In genomic region chr4:180189639-180190038, GRCh38 we compare ENCODE assay signal across 21 cellular contexts.
DNase-seq lines count a peak whose midpoint lies in the region; ATAC-seq, FAIRE-seq and TF ChIP-seq lines count a peak whose summit lies in the region.
"Had no signal": no experiment of that assay in that cellular context is flagged by ENCODE, and none has a peak within 500 bp of the region (broad histone marks: within the 10 kb centered on the region; RNA-seq: fewer than 3 reads in every experiment).

No MANE protein-coding gene starts in this region.

- ATAC-seq in GM21360 (IDR thresholded peaks at IDR 0.05; ENCODE audit: unreplicated experiment), result peak; percentile 48
- ATAC-seq in aorta (ENCODE audit: low FRiP score), result no peak
- ATAC-seq in HG03097 (IDR thresholded peaks at IDR 0.05; ENCODE audit: low FRiP score, unreplicated experiment), result no peak
- ATAC-seq: SK-N-SH treated with all-trans-retinoic acid at 6 μM for 48 hours, T-cell had no signal

- WGBS in aorta, 2 donors, result 53 to 66% methylated on average over 1 of the region's 1 CpG

- no peak for TF ChIP-seq POLR2A in GM12891 (IDR thresholded peaks at IDR 0.05; ENCODE audit: low read depth, low read length)

- FAIRE-seq in GM12891 (lab: Jason Lieb, UNC), result peak; percentile 33
- FAIRE-seq: GM18507 had no signal

- TF ChIP-seq CTCF in GM20000 (IDR thresholded peaks at IDR 0.05; ENCODE audit: extremely low read depth, missing control alignments), result no peak

- DNase-seq in GM12891 (ENCODE audit: insufficient read length, low spot score) (no peak), NCI-H524 treated with DMSO at 0.1 percent for 48 hours (lab: John Stamatoyannopoulos, UW) (peak; percentile 37), renal cortical epithelial cell (ENCODE audit: low read depth) (peak; percentile 1), aorta (no peak), GM20000 (ENCODE audit: low spot score) (no peak), kidney glomerular epithelial cell (lab: John Stamatoyannopoulos, UW) (no peak)
- DNase-seq: ACHN, AML-193, DMS 273 treated with DMSO at 0.1 percent for 48 hours, GDM1, H9, KBM-7, NCI-H1417, NCI-H2029 treated with DMSO at 0.1 percent for 48 hours, NCI-H2171, SIG-M5, T-cell had no signal

- H3K4me1 ChIP-seq in aorta (ENCODE audit: control insufficient read depth in 1 of 2, insufficient read depth in 2 of 2, low read length in 2 of 2), result no peaks in the 10 kb centered on the region

- no peak overlapping the region for H3K4me3 ChIP-seq in aorta (ENCODE audit: low read length in 2 of 2)

- no peaks in the 10 kb centered on the region for H3K9me3 ChIP-seq in aorta (ENCODE audit: control insufficient read depth, low read length)

- no peak overlapping the region for H3K27ac ChIP-seq in aorta (ENCODE audit: low read depth in 1 of 2, low read length in 2 of 2)

- H3K27me3 ChIP-seq in aorta (ENCODE audit: control insufficient read depth in 1 of 2, insufficient read depth in 2 of 2, low read length in 1 of 2), result no peaks in the 10 kb centered on the region

- intact Hi-C loops in aorta (cut with DNase I), result no loop called here

- no peaks in the 10 kb centered on the region for H3K36me3 ChIP-seq in aorta (ENCODE audit: control insufficient read depth in 1 of 2, insufficient read depth in 2 of 2, low read length in 1 of 2)

TF ChIP-seq in GM12891, 5 proteins besides CTCF, POLR2A, EP300 and RAD21:
- no peak for TF ChIP-seq SPI1 (IDR thresholded peaks at IDR 0.05; ENCODE audit: low read depth, low read length)
- TF ChIP-seq TAF1 (IDR thresholded peaks at IDR 0.05; ENCODE audit: low read depth, low read length), result no peak
- TF ChIP-seq PAX5 (IDR thresholded peaks at IDR 0.05; ENCODE audit: insufficient read depth, low read length, severe bottlenecking), result no peak
- no peak for TF ChIP-seq POLR2AphosphoS5 (IDR thresholded peaks at IDR 0.05; ENCODE audit: low read depth, low read length)
- no peak for TF ChIP-seq POU2F2 (IDR thresholded peaks at IDR 0.05; ENCODE audit: low read depth, low read length)

Comparison
In these comparisons a context has a peak if more than half of its experiments do, and no peak if none do; other contexts are left out.
1. DNase-seq: peak in NCI-H524 treated with DMSO at 0.1 percent for 48 hours (single experiment) and renal cortical epithelial cell (single experiment); none in GM12891 (single experiment), aorta (0 of 2), GM20000 (single experiment) and kidney glomerular epithelial cell (single experiment).